8 cellular contexts compared by ENCODE assay signal in genomic region chr11:66970808-66971442, GRCh38. TPM values are rescaled to one million over a fixed set of nuclear protein-coding genes. Genes with fewer than 3 reads are reported as not detected.
DNase-seq lines count a peak whose midpoint lies in the region; ATAC-seq lines count a peak whose summit lies in the region.

No MANE protein-coding gene starts in this region.

- DNase-seq in Right ventricle myocardium inferior (ENCODE audit: missing footprints) = no peak
- DNase-seq in cardiac septum (ENCODE audit: low spot score) = no peak
- DNase-seq in activated T-helper 2 cell treated with anti-CD3 and anti-CD28 coated beads, Interferon-gamma antibody, Interleukin-2, Interleukin-4, amounts not matched to agents 10 μg/mL and 5 μg/mL and 100 μg/mL, durations not matched to agents 14 hours and 24 hours and 36 hours (ENCODE audit: low spot score) = no peak
- DNase-seq in islet precursor cell = peak; percentile 74
- DNase-seq in superior temporal gyrus (ENCODE audit: extremely low spot score) = peak; percentile 23
- DNase-seq in NCI-H1092 treated with DMSO at 0.1 percent for 48 hours (lab: John Stamatoyannopoulos, UW) = no peak
- no peak for DNase-seq in cerebellar nuclear complex (lab: John Stamatoyannopoulos, UW)

- ATAC-seq in Right ventricle myocardium inferior (peak; percentile 77), GM21723 (IDR thresholded peaks at IDR 0.05; ENCODE audit: unreplicated experiment) (no peak)

- no peaks in the 10 kb centered on the region for H3K9me3 Mint-ChIP-seq in activated T-helper 2 cell treated with anti-CD3 and anti-CD28 coated beads, Interferon-gamma antibody, Interleukin-2, Interleukin-4, amounts not matched to agents 10 μg/mL and 5 μg/mL and 100 μg/mL, durations not matched to agents 14 hours and 24 hours and 36 hours

- H3K27me3 Mint-ChIP-seq in activated T-helper 2 cell treated with anti-CD3 and anti-CD28 coated beads, Interferon-gamma antibody, Interleukin-2, Interleukin-4, amounts not matched to agents 10 μg/mL and 5 μg/mL and 100 μg/mL, durations not matched to agents 14 hours and 24 hours and 36 hours (ENCODE audit: low read depth) = peaks cover 4% of the 10 kb centered on the region

- H3K36me3 Mint-ChIP-seq in activated T-helper 2 cell treated with anti-CD3 and anti-CD28 coated beads, Interferon-gamma antibody, Interleukin-2, Interleukin-4, amounts not matched to agents 10 μg/mL and 5 μg/mL and 100 μg/mL, durations not matched to agents 14 hours and 24 hours and 36 hours (ENCODE audit: low read depth) = no peaks in the 10 kb centered on the region

- H3K4me3 Mint-ChIP-seq in activated T-helper 2 cell treated with anti-CD3 and anti-CD28 coated beads, Interferon-gamma antibody, Interleukin-2, Interleukin-4, amounts not matched to agents 10 μg/mL and 5 μg/mL and 100 μg/mL, durations not matched to agents 14 hours and 24 hours and 36 hours (ENCODE audit: low read depth) = no peak overlapping the region

- intact Hi-C loops in Right ventricle myocardium inferior (cut with DNase I) = no loop called here
- intact Hi-C loops in cardiac septum (cut with DNase I) = no loop called here
- intact Hi-C loops in activated T-helper 2 cell treated with anti-CD3 and anti-CD28 coated beads, Interferon-gamma antibody, Interleukin-2, Interleukin-4, amounts not matched to agents 10 μg/mL and 5 μg/mL and 100 μg/mL, durations not matched to agents 14 hours and 24 hours and 36 hours (cut with micrococcal nuclease) = loop anchor here (10.0 kb wide), 1 partner anchor 76 kb away; no protein-coding TSS in a partner anchor

- H3K27ac Mint-ChIP-seq in activated T-helper 2 cell treated with anti-CD3 and anti-CD28 coated beads, Interferon-gamma antibody, Interleukin-2, Interleukin-4, amounts not matched to agents 10 μg/mL and 5 μg/mL and 100 μg/mL, durations not matched to agents 14 hours and 24 hours and 36 hours = peak overlapping the region; percentile 1

- peaks cover 22% of the 10 kb centered on the region for H3K4me1 Mint-ChIP-seq in activated T-helper 2 cell treated with anti-CD3 and anti-CD28 coated beads, Interferon-gamma antibody, Interleukin-2, Interleukin-4, amounts not matched to agents 10 μg/mL and 5 μg/mL and 100 μg/mL, durations not matched to agents 14 hours and 24 hours and 36 hours (ENCODE audit: low read depth)

RNA-seq across cellular contexts. Expression of gene C11orf86, which starts 4.2 kb away (rescaled TPM):
- total RNA-seq in Right ventricle myocardium inferior (not detected), cardiac septum (not detected)
- not detected in 2 replicates for total RNA-seq in activated T-helper 2 cell treated with anti-CD3 and anti-CD28 coated beads, Interferon-gamma antibody, Interleukin-2, Interleukin-4, amounts not matched to agents 10 μg/mL and 5 μg/mL and 100 μg/mL, durations not matched to agents 14 hours and 24 hours and 36 hours

RNA-seq across cellular contexts. Expression of gene PC, which starts 12.7 kb away (rescaled TPM):
- total RNA-seq in Right ventricle myocardium inferior (7.5 TPM), cardiac septum (12.1 TPM)
- total RNA-seq in activated T-helper 2 cell treated with anti-CD3 and anti-CD28 coated beads, Interferon-gamma antibody, Interleukin-2, Interleukin-4, amounts not matched to agents 10 μg/mL and 5 μg/mL and 100 μg/mL, durations not matched to agents 14 hours and 24 hours and 36 hours = 15.4 and 18.0 TPM in 2 replicates

RNA-seq across cellular contexts. Expression of gene SYT12, which starts 52.0 kb away (rescaled TPM):
- total RNA-seq in Right ventricle myocardium inferior (0.32 TPM), cardiac septum (2.2 TPM)
- total RNA-seq in activated T-helper 2 cell treated with anti-CD3 and anti-CD28 coated beads, Interferon-gamma antibody, Interleukin-2, Interleukin-4, amounts not matched to agents 10 μg/mL and 5 μg/mL and 100 μg/mL, durations not matched to agents 14 hours and 24 hours and 36 hours = not detected in 2 replicates

Comparison
In these comparisons a context has a peak if more than half of its experiments do, and no peak if none do; other contexts are left out.
1. DNase-seq: peak in islet precursor cell (single experiment) and superior temporal gyrus (single experiment); none in Right ventricle myocardium inferior (single experiment), cardiac septum (single experiment), activated T-helper 2 cell treated with anti-CD3 and anti-CD28 coated beads, Interferon-gamma antibody, Interleukin-2, Interleukin-4, amounts not matched to agents 10 μg/mL and 5 μg/mL and 100 μg/mL, durations not matched to agents 14 hours and 24 hours and 36 hours (single experiment), NCI-H1092 treated with DMSO at 0.1 percent for 48 hours (single experiment) and cerebellar nuclear complex (0 of 2).